8 cellular contexts compared by ENCODE assay signal in the genomic region with DNA sequence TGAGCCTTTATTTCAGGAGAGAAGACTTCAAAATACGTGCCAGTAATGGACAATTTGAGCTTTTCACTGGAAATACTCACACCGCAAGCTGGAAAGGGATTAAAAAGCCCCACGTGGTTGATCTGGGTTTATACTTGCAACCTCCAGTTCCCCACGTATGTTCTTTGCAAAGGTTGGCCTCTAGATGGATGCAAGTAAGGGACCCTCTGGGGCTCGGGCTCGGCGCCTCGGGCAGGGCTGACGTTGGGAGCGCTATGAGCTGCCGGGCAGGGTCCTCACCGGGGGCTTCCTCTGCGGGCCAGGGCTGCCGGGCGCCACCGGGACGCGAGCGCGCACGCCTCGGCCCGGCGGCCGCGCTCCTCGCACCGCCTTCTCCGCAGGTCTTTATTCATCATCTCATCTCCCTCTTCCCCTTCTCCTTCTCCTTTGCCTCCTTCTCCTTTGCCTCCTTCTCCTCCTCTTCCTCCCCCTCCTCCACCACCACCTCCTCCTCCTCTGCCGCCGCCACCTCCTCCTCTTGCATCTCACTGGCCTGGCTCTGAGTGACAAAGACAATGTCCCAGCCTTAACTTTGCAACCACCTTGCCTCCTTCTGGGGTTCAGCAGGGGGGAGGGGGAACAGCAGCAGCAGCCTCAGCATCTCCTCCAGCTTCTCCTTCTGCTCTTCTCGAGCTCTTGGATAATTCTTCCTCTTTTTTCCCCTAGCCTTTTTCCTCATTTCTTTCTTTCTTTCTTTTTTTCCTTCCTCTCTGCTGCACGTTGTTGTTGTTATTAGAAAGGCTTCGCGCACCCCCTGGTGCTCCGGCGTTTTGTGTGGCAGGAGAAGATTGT. TPM values are rescaled to one million over a fixed set of nuclear protein-coding genes. Genes with fewer than 3 reads are reported as not detected.
DNase-seq lines count a peak whose midpoint lies in the region; ATAC-seq and TF ChIP-seq lines count a peak whose summit lies in the region.

No MANE protein-coding gene starts in this region.

- H3K4me1 ChIP-seq in lung (ENCODE audit: control insufficient read depth in 2 of 2, insufficient read depth in 2 of 2, low read length in 2 of 2), result peaks cover 0 to 2% of the 10 kb centered on the region in 2 donors
- peaks cover 0 to 31% (median 8%) of the 10 kb centered on the region in 4 donors for H3K4me1 ChIP-seq in tibial nerve

- TF ChIP-seq CTCF in lung (IDR thresholded peaks at IDR 0.05; ENCODE audit: control extremely low read depth, extremely low read depth) (no peak), tibial nerve (IDR thresholded peaks at IDR 0.05) (no peak)

- H3K27me3 ChIP-seq in lung (ENCODE audit: control insufficient read depth, insufficient read depth) (no peaks in the 10 kb centered on the region), tibial nerve (peaks cover 0 to 4% of the 10 kb centered on the region in 2 donors)

- TF ChIP-seq POLR2A in tibial nerve (IDR thresholded peaks at IDR 0.05), result no peak

- H3K9me3 ChIP-seq in lung (ENCODE audit: control insufficient read depth in 2 of 2, insufficient read depth in 1 of 2, low read length in 1 of 2) (peaks cover 0 to 2% of the 10 kb centered on the region in 2 donors), tibial nerve (no peaks in the 10 kb centered on the region)

- H3K27ac ChIP-seq in lung (ENCODE audit: low read depth in 1 of 2, low read length in 1 of 2) (peak overlapping the region; percentile 85 to 95), tibial nerve (peak overlapping the region; percentile 70 to 93 (median 84))

- intact Hi-C loops in Right ventricle myocardium inferior (cut with DNase I) (loop anchor here (5.0 to 10.0 kb wide), 8 partner anchors 100 to 960 kb away; no protein-coding TSS in a partner anchor), cardiac septum (cut with DNase I) (loop anchor here (5.0 to 10.0 kb wide), 3 partner anchors 100 to 578 kb away; no protein-coding TSS in a partner anchor)

- H3K36me3 ChIP-seq in lung (ENCODE audit: control insufficient read depth in 2 of 2, insufficient read depth in 2 of 2, low read length in 2 of 2), result no peaks in the 10 kb centered on the region
- H3K36me3 ChIP-seq in tibial nerve, result no peaks in the 10 kb centered on the region

- WGBS in lung, 2 donors, result 1 to 3% methylated on average over 34 to 37 of the region's 37 CpGs
- WGBS in tibial nerve, 2 donors, result 1% methylated on average over 36 to 37 of the region's 37 CpGs

- TF ChIP-seq EP300 in tibial nerve (IDR thresholded peaks at IDR 0.05), result no peak

- ATAC-seq in Right ventricle myocardium inferior (peak; percentile 14), lung (ENCODE audit: insufficient read depth, low FRiP score) (no peak), HG02610 (IDR thresholded peaks at IDR 0.05; ENCODE audit: unreplicated experiment) (no peak), HG03039 (IDR thresholded peaks at IDR 0.05; ENCODE audit: unreplicated experiment) (no peak)

- DNase-seq in Right ventricle myocardium inferior (ENCODE audit: missing footprints), result peak; percentile 45
- no peak for DNase-seq in cardiac septum (ENCODE audit: low spot score)
- peak; percentile 52 for DNase-seq in NCI-H748 treated with DMSO at 0.1 percent for 48 hours (lab: John Stamatoyannopoulos, UW)
- peak; percentile 62 for DNase-seq in dermis blood vessel endothelial cell
- DNase-seq in lung (ENCODE audit: low spot score), result peak; percentile 40
- peak; percentile 15 to 26 for DNase-seq in tibial nerve (ENCODE audit: low spot score in 2 of 2)

- H3K4me3 ChIP-seq in lung, result peak overlapping the region; percentile 57
- peak overlapping the region; percentile 57 to 86 (median 69) for H3K4me3 ChIP-seq in tibial nerve

RNA-seq across cellular contexts. Expression of a gene that starts 0.6 kb away (rescaled TPM):
- total RNA-seq in Right ventricle myocardium inferior (21.1 TPM), cardiac septum (38.8 TPM), dermis blood vessel endothelial cell (11.4 and 11.9 TPM in 2 replicates), lung (10 to 100 TPM; 36.5 to 37.7 TPM), tibial nerve (10 to 100 TPM; 18.6 to 37.1 (median 27.3) TPM)
- 1 to 10 TPM; 2.0 to 2.5 TPM for polyA plus RNA-seq in lung
